19 cellular contexts compared by ENCODE assay signal in the genomic region with DNA sequence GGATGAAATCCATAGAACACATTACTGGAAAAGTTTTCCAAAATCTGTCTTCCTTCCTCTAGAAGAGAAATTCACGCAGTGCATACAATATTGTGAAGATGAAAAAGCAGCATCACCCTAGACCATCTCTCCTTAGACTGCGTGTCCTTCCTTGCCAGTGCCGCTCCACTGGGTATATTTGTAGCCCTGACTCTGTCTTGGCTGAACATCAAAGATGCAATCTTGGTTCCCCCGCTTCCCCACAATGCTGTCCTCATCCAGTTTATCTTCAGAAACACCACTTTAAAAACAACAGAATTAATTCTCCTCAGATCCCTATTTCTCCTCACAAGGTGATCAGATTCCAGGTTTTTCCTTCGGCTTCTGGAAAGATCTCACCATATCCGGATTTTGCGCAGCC. TPM values are rescaled to one million over a fixed set of nuclear protein-coding genes. Genes with fewer than 3 reads are reported as not detected.
DNase-seq lines count a peak whose midpoint lies in the region; ATAC-seq, FAIRE-seq and TF ChIP-seq lines count a peak whose summit lies in the region.
"Had no signal": no experiment of that assay in that cellular context is flagged by ENCODE, and none has a peak within 500 bp of the region (broad histone marks: within the 10 kb centered on the region; RNA-seq: fewer than 3 reads in every experiment).

No MANE protein-coding gene starts in this region.

- H3K27ac ChIP-seq in hepatocyte (peak overlapping the region; percentile 81), sigmoid colon (peak overlapping the region; percentile 82 to 94 (median 86)), small intestine (ENCODE audit: low read depth in 1 of 2, low read length in 1 of 2) (no peak overlapping the region)

- H3K9ac ChIP-seq in adipocyte (ENCODE audit: low read length): peak overlapping the region; percentile 49

- H3K9me3 ChIP-seq in adipocyte (ENCODE audit: control insufficient read depth, low read length): no peaks in the 10 kb centered on the region
- no peaks in the 10 kb centered on the region for H3K9me3 ChIP-seq in hepatocyte (ENCODE audit: low read depth)
- H3K9me3 ChIP-seq in sigmoid colon: no peaks in the 10 kb centered on the region
- H3K9me3 ChIP-seq in small intestine (ENCODE audit: control insufficient read depth, low read depth): no peaks in the 10 kb centered on the region
- H3K9me3 ChIP-seq: testis had no signal

- ATAC-seq in GM19351 (IDR thresholded peaks at IDR 0.05; ENCODE audit: unreplicated experiment): no peak
- ATAC-seq: naive thymus-derived CD4-positive, alpha-beta T cell had no signal

- H3K79me2 ChIP-seq in hepatocyte: peaks cover 69% of the 10 kb centered on the region

- H4K20me1 ChIP-seq in hepatocyte (ENCODE audit: insufficient read depth, poor library complexity, severe bottlenecking): peaks cover 12% of the 10 kb centered on the region

- no peak for TF ChIP-seq CTCF in hepatocyte (IDR thresholded peaks at IDR 0.05; ENCODE audit: poor library complexity)
- TF ChIP-seq CTCF in sigmoid colon (IDR thresholded peaks at IDR 0.05): no peak

- H3K27me3 ChIP-seq in adipocyte (replicated peaks; ENCODE audit: control insufficient read depth, insufficient read depth, low read length) (no peaks in the 10 kb centered on the region), hepatocyte (no peaks in the 10 kb centered on the region), sigmoid colon (no peaks in the 10 kb centered on the region), small intestine (ENCODE audit: control insufficient read depth in 2 of 2, insufficient read depth in 2 of 2, low read length in 2 of 2) (no peaks in the 10 kb centered on the region)
- H3K27me3 ChIP-seq: testis had no signal

- H2AFZ ChIP-seq in hepatocyte: no peak overlapping the region

- H3K4me1 ChIP-seq in adipocyte (ENCODE audit: control insufficient read depth, insufficient read depth, low read length) (peaks cover 36% of the 10 kb centered on the region), hepatocyte (ENCODE audit: insufficient read depth) (peaks cover 61% of the 10 kb centered on the region), sigmoid colon (peaks cover 0 to 95% (median 93%) of the 10 kb centered on the region in 4 donors), small intestine (ENCODE audit: control insufficient read depth in 2 of 2, insufficient read depth in 1 of 2, low read depth in 1 of 2, low read length in 1 of 2) (no peaks in the 10 kb centered on the region)

- no peak for TF ChIP-seq POLR2A in sigmoid colon (IDR thresholded peaks at IDR 0.05)

- peak in 62 of 76 experiments; percentile 14 to 76 (median 47) for DNase-seq in HUDEP-2 (lab: John Stamatoyannopoulos, UW; ENCODE audit: unreplicated experiment in 76 of 76)
- peak; percentile 31 for DNase-seq in adipocyte (ENCODE audit: low read depth)
- DNase-seq in hepatocyte (ENCODE audit: low spot score): no peak
- DNase-seq in sigmoid colon: no peak
- no peak for DNase-seq in small intestine
- DNase-seq in SIG-M5 treated with dmso at 0.1 percent for 504 hours (lab: John Stamatoyannopoulos, UW; ENCODE audit: unreplicated experiment): no peak
- DNase-seq: activated CD4-positive, alpha-beta T cell treated with anti-CD3 and anti-CD28 coated beads, Interleukin-2, amount 10 ng/mL, durations not matched to agents 24 days and 14 days; activated CD8-positive, alpha-beta memory T cell treated with anti-CD3 and anti-CD28 coated beads, Interleukin-2, amount 50 U/mL, for 48 hours; activated gamma-delta T cell; Kasumi-1; naive thymus-derived CD4-positive, alpha-beta T cell; NCI-H1105; NCI-H446 treated with DMSO at 0.1 percent for 48 hours; stimulated activated CD4-positive, alpha-beta T cell treated with anti-CD3 and anti-CD28 coated beads, Interleukin-12 subunit alpha, Interleukin-12 subunit beta, amount 100 ng/mL, for 4 hours; testis had no signal

- no peak for TF ChIP-seq EP300 in sigmoid colon (IDR thresholded peaks at IDR 0.05)

- no peaks in the 10 kb centered on the region for H3K9me2 ChIP-seq in hepatocyte (replicated peaks; ENCODE audit: insufficient read depth)

- peak overlapping the region; percentile 67 for H3K4me2 ChIP-seq in hepatocyte

- H3K4me3 ChIP-seq in adipocyte (ENCODE audit: low read length) (no peak overlapping the region), hepatocyte (no peak overlapping the region), sigmoid colon (no peak overlapping the region), small intestine (ENCODE audit: low read depth in 1 of 2, low read length in 2 of 2) (no peak overlapping the region)
- H3K4me3 ChIP-seq: lung, testis had no signal

- intact Hi-C loops in sigmoid colon (cut with DNase I): loop anchor here (2.0 to 10.0 kb wide), 2 partner anchors 21 to 139 kb away; no protein-coding TSS in a partner anchor

- FAIRE-seq in small intestine (lab: Jason Lieb, UNC): no peak

- no peaks in the 10 kb centered on the region for H3K36me3 ChIP-seq in adipocyte (ENCODE audit: control insufficient read depth, insufficient read depth, low read length, severe bottlenecking)
- no peaks in the 10 kb centered on the region for H3K36me3 ChIP-seq in hepatocyte (replicated peaks; ENCODE audit: insufficient read depth, low read depth)
- H3K36me3 ChIP-seq in sigmoid colon: no peaks in the 10 kb centered on the region
- no peaks in the 10 kb centered on the region for H3K36me3 ChIP-seq in small intestine (ENCODE audit: control insufficient read depth in 2 of 2, insufficient read depth in 2 of 2, low read length in 2 of 2)

- 59% methylated on average over 7 of the region's 7 CpGs for WGBS in hepatocyte (ENCODE audit: low lambda C conversion rate, missing lambda C conversion rate)
- 89 to 93% methylated on average over 7 of the region's 7 CpGs for WGBS in sigmoid colon, 2 donors
- 86 to 91% (median 87%) methylated on average over 7 of the region's 7 CpGs for WGBS in small intestine, 3 donors

RNA-seq across cellular contexts. Expression of a gene that starts 53.9 kb away (rescaled TPM):
- total RNA-seq in hepatocyte (24.7 and 29.5 TPM in 2 replicates), sigmoid colon (10 to 100 TPM; 51.4 to 81.7 (median 59.8) TPM)
- polyA plus RNA-seq in hepatocyte (21.4 and 25.6 TPM in 2 replicates), sigmoid colon (1 to 10 TPM in 2 of 3 donors, under 1 TPM in 1; 0.46 to 7.6 (median 1.2) TPM), small intestine (1 to 10 TPM in 1 of 3 donors, under 1 TPM in 1, not detected in 1; 0.54 to 3.2 TPM)
- total RNA-seq: HT-29, pulmonary artery endothelial cell had no signal
- polyA plus RNA-seq: naive thymus-derived CD4-positive, alpha-beta T cell had no signal

Comparison
In these comparisons a context has a peak if more than half of its experiments do, and no peak if none do; other contexts are left out.
1. DNase-seq: peak in HUDEP-2 (62 of 76) and adipocyte (single experiment); none in hepatocyte (single experiment), sigmoid colon (single experiment), small intestine (single experiment) and SIG-M5 treated with dmso at 0.1 percent for 504 hours (single experiment).
2. H3K27ac ChIP-seq: peak in hepatocyte (single experiment) and sigmoid colon (4 of 4); none in small intestine (0 of 2).